In the genomic region with DNA sequence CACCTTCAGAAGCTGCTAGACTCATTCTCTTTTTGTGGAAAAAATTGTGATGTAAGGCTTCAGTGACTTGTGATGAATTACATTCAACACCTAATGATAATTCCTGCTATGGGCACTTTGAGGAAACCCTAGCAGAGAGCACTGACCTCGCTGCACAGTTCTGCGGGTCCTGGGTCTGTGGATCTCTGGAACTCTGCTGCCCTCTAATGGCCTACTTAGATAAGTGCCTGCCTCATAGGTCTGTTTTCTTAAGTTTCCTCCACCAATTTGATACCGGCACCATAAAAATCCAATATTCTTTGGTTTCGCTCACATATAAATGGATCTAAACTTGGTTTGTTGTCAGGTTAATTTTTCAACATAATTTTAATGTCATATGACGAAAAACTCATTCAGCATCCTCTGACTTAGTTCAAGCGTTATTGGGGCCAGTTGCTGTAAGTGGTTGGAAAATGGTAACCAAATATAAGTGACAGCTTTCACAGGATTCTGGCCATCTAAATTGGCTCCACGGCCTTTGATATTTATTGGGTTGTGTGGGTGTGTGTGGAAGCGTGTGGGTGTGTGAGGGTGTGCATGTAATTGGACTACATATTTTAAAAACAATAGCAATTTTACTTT, we compare ENCODE assay signal across 8 cellular contexts. TPM values are rescaled to one million over a fixed set of nuclear protein-coding genes. Genes with fewer than 3 reads are reported as not detected.
A peak's percentile ranks its signal among the peaks of the same experiment; 100 is the strongest.
DNase-seq lines count a peak whose midpoint lies in the region; ATAC-seq, FAIRE-seq and TF ChIP-seq lines count a peak whose summit lies in the region.

No MANE protein-coding gene starts in this region.

- H3K27me3 ChIP-seq in astrocyte (ENCODE audit: insufficient read depth, low read length): no peaks in the 10 kb centered on the region

- H3K9ac ChIP-seq in astrocyte (ENCODE audit: low read length): no peak overlapping the region

- no peak overlapping the region for H2AFZ ChIP-seq in astrocyte (ENCODE audit: low read depth, low read length)

- peak; percentile 58 to 73 for ATAC-seq in activated naive CD4-positive, alpha-beta T cell treated with anti-CD3 and anti-CD28 coated beads, Interleukin-2, amount 50 U/mL, for 72 hours
- peak; percentile 99 for ATAC-seq in GM21717 (IDR thresholded peaks at IDR 0.05; ENCODE audit: unreplicated experiment)

- H3K79me2 ChIP-seq in astrocyte (ENCODE audit: insufficient read depth, low read length): no peaks in the 10 kb centered on the region

- no peaks in the 10 kb centered on the region for H3K4me1 Mint-ChIP-seq in astrocyte (ENCODE audit: low read depth, unreplicated experiment)

- no peak overlapping the region for H3K4me3 ChIP-seq in astrocyte (ENCODE audit: insufficient read depth, low read depth, low read length)

- DNase-seq in activated naive CD4-positive, alpha-beta T cell treated with anti-CD3 and anti-CD28 coated beads, Interleukin-2, amount 50 U/mL, for 72 hours (ENCODE audit: low spot score in 2 of 2): peak in 1 of 2 donors; percentile 36
- DNase-seq in activated naive CD4-positive, alpha-beta T cell (lab: John Stamatoyannopoulos, UW): no peak
- DNase-seq in HS-5 (ENCODE audit: low read depth) (peak; percentile 34), NCI-H774 (lab: John Stamatoyannopoulos, UW) (peak; percentile 76), astrocyte (ENCODE audit: low read depth) (peak; percentile 10), inferior parietal cortex (ENCODE audit: extremely low spot score) (peak; percentile 81)
- DNase-seq in stimulated activated CD8-positive, alpha-beta memory T cell treated with anti-CD3 and anti-CD28 coated beads, Interleukin-4, amount 100 ng/mL, for 48 hours: peak; percentile 44

- no peaks in the 10 kb centered on the region for H3K9me3 Mint-ChIP-seq in activated naive CD4-positive, alpha-beta T cell treated with anti-CD3 and anti-CD28 coated beads, Interleukin-2, amount 50 U/mL, for 72 hours
- no peaks in the 10 kb centered on the region for H3K9me3 Mint-ChIP-seq in astrocyte (ENCODE audit: unreplicated experiment)

- H3K27ac ChIP-seq in astrocyte (ENCODE audit: low read depth, low read length): no peak overlapping the region

- no peaks in the 10 kb centered on the region for H3K36me3 ChIP-seq in astrocyte (ENCODE audit: insufficient read depth, low read length)

- H3K4me1 ChIP-seq in astrocyte (ENCODE audit: insufficient read depth, low read length): no peaks in the 10 kb centered on the region

- no peaks in the 10 kb centered on the region for H3K9me3 ChIP-seq in astrocyte (ENCODE audit: insufficient read depth, low read depth, low read length)

- no peaks in the 10 kb centered on the region for H4K20me1 ChIP-seq in astrocyte (ENCODE audit: insufficient read depth, low read length)

- no peak overlapping the region for H3K27ac Mint-ChIP-seq in activated naive CD4-positive, alpha-beta T cell treated with anti-CD3 and anti-CD28 coated beads, Interleukin-2, amount 50 U/mL, for 72 hours
- H3K27ac Mint-ChIP-seq in astrocyte (ENCODE audit: unreplicated experiment): no peak overlapping the region

- H3K36me3 Mint-ChIP-seq in activated naive CD4-positive, alpha-beta T cell treated with anti-CD3 and anti-CD28 coated beads, Interleukin-2, amount 50 U/mL, for 72 hours: no peaks in the 10 kb centered on the region
- H3K36me3 Mint-ChIP-seq in astrocyte (ENCODE audit: low read depth, unreplicated experiment): no peaks in the 10 kb centered on the region

- no peak overlapping the region for H3K4me2 ChIP-seq in astrocyte (ENCODE audit: low read length)

- FAIRE-seq in astrocyte (lab: Jason Lieb, UNC): peak; percentile 54

- peaks cover 2% of the 10 kb centered on the region for H3K27me3 Mint-ChIP-seq in astrocyte (ENCODE audit: low read depth, unreplicated experiment)

- H3K4me3 Mint-ChIP-seq in astrocyte (ENCODE audit: unreplicated experiment): no peak overlapping the region

- peak; percentile 88 for TF ChIP-seq CTCF in astrocyte (IDR thresholded peaks at IDR 0.05; ENCODE audit: insufficient read depth, low read depth, low read length)

RNA-seq across cellular contexts. Expression of a gene that starts 10.4 kb away (rescaled TPM):
- not detected for total RNA-seq in activated naive CD4-positive, alpha-beta T cell treated with anti-CD3 and anti-CD28 coated beads, Interleukin-2, amount 50 U/mL, for 72 hours
- 0.07 TPM in 1 of 2 replicates, not detected in the other for total RNA-seq in astrocyte

Comparison
In these comparisons a context has a peak if more than half of its experiments do, and no peak if none do; other contexts are left out.
1. DNase-seq: peak in HS-5 (single experiment), NCI-H774 (single experiment), astrocyte (single experiment), inferior parietal cortex (single experiment) and stimulated activated CD8-positive, alpha-beta memory T cell treated with anti-CD3 and anti-CD28 coated beads, Interleukin-4, amount 100 ng/mL, for 48 hours (single experiment); none in activated naive CD4-positive, alpha-beta T cell (0 of 4).